ENCODE assay signal across 8 cellular contexts in genomic region chr6:90286884-90287488, GRCh38. TPM values are rescaled to one million over a fixed set of nuclear protein-coding genes. Genes with fewer than 3 reads are reported as not detected.
A peak's percentile ranks its signal among the peaks of the same experiment; 100 is the strongest.
DNase-seq lines count a peak whose midpoint lies in the region; ATAC-seq and TF ChIP-seq lines count a peak whose summit lies in the region.

No MANE protein-coding gene starts in this region.

- peak overlapping the region; percentile 8 for H2AK5ac ChIP-seq in mesenchymal stem cell (ENCODE audit: low read length, severe bottlenecking)

- H2BK5ac ChIP-seq in mesenchymal stem cell (ENCODE audit: low read depth, low read length, poor library complexity, severe bottlenecking), result no peak overlapping the region

- no peak overlapping the region for H3K4ac ChIP-seq in mesenchymal stem cell (ENCODE audit: low read depth in 1 of 2, low read length in 2 of 2)

- no peaks in the 10 kb centered on the region for H3K27me3 Mint-ChIP-seq in CD8-positive, alpha-beta T cell (ENCODE audit: low read depth)

- peaks cover 34% of the 10 kb centered on the region; the same call in 1 of the 2 replicates for H3K79me2 ChIP-seq in SU-DHL-6 (ENCODE audit: insufficient read depth, low read length)

- H4K91ac ChIP-seq in mesenchymal stem cell (ENCODE audit: low read length), result no peak overlapping the region

- CTCF ChIA-PET in CD8-positive, alpha-beta T cell (lab: Charles Lee), result interaction anchor here (1.4 to 4.4 kb wide), 5 partner anchors 9 to 347 kb away, joined by 4 to 24 read pairs (median 16); no protein-coding TSS in a partner anchor

- H3K27ac ChIP-seq in CD8-positive, alpha-beta T cell (ENCODE audit: low read depth, low read length), result peak overlapping the region; percentile 74
- H3K27ac ChIP-seq in SU-DHL-6 (ENCODE audit: low read depth, low read length), result peak overlapping the region; percentile 91
- no peak overlapping the region for H3K27ac ChIP-seq in brain microvascular endothelial cell
- no peak overlapping the region for H3K27ac ChIP-seq in mesenchymal stem cell (ENCODE audit: low read length, poor library complexity, severe bottlenecking)
- no peak overlapping the region for H3K27ac ChIP-seq in thyroid gland

- no peaks in the 10 kb centered on the region for H3K79me1 ChIP-seq in mesenchymal stem cell (replicated peaks; ENCODE audit: low read length, poor library complexity, severe bottlenecking)

- H3K4me2 ChIP-seq in SU-DHL-6 (ENCODE audit: low read depth, low read length, poor library complexity, severe bottlenecking) (peak overlapping the region; percentile 74), mesenchymal stem cell (ENCODE audit: low read length, poor library complexity, severe bottlenecking) (no peak overlapping the region)

- peak in 5 of 7 experiments; percentile 25 to 67 (median 52) for DNase-seq in CD8-positive, alpha-beta T cell
- DNase-seq in HK-2 (ENCODE audit: unreplicated experiment) (peak; percentile 41), brain microvascular endothelial cell (peak; percentile 41), mesenchymal stem cell (peak; percentile 29), thyroid gland (peak; percentile 38 to 56)

- no peaks in the 10 kb centered on the region for H4K20me1 ChIP-seq in SU-DHL-6 (ENCODE audit: low read depth, low read length)

- no peaks in the 10 kb centered on the region for H3K9me3 ChIP-seq in CD8-positive, alpha-beta T cell (ENCODE audit: low read length)
- H3K9me3 ChIP-seq in SU-DHL-6 (ENCODE audit: insufficient read depth, low read length) (no peaks in the 10 kb centered on the region), mesenchymal stem cell (ENCODE audit: control insufficient read depth, low read length) (peaks cover 3% of the 10 kb centered on the region), thyroid gland (no peaks in the 10 kb centered on the region)

- TF ChIP-seq CTCF in CD8-positive, alpha-beta T cell (IDR thresholded peaks at IDR 0.05), result peak; percentile 71
- TF ChIP-seq CTCF in SU-DHL-6 (IDR thresholded peaks at IDR 0.05; ENCODE audit: insufficient read depth, low read length, poor library complexity, severe bottlenecking) (peak; percentile 76), brain microvascular endothelial cell (IDR thresholded peaks at IDR 0.05; ENCODE audit: low read depth, low read length, missing control alignments) (peak; percentile 90), thyroid gland (IDR thresholded peaks at IDR 0.05) (peak in 5 of 6 experiments; percentile 32 to 72 (median 66))

- H3K4me1 Mint-ChIP-seq in CD8-positive, alpha-beta T cell (ENCODE audit: low read depth), result peaks cover 89% of the 10 kb centered on the region

- peak overlapping the region; percentile 93 for H3K27ac Mint-ChIP-seq in CD8-positive, alpha-beta T cell

- no peak overlapping the region for H3K4me3 ChIP-seq in CD8-positive, alpha-beta T cell (ENCODE audit: low read depth, low read length)
- H3K4me3 ChIP-seq in SU-DHL-6 (ENCODE audit: insufficient read depth, low read length, poor library complexity, severe bottlenecking) (no peak overlapping the region), brain microvascular endothelial cell (ENCODE audit: low read depth, low read length) (no peak overlapping the region), mesenchymal stem cell (ENCODE audit: insufficient read depth in 1 of 2, low read depth in 1 of 2, low read length in 2 of 2) (no peak overlapping the region), thyroid gland (replicated peaks in 1 of 3) (no peak overlapping the region)

- in situ Hi-C loops in brain microvascular endothelial cell (cut with HindIII; ENCODE audit: low pct_ligation_motif_present, low sequenced_read_pairs), result loop anchor here (25.0 kb wide), 1 partner anchor 200 kb away; no protein-coding TSS in a partner anchor

- peaks cover 5% of the 10 kb centered on the region for H3K9me3 Mint-ChIP-seq in CD8-positive, alpha-beta T cell

- intact Hi-C loops in CD8-positive, alpha-beta T cell (cut with DNase I, micrococcal nuclease), result loop anchor here (1.0 to 5.0 kb wide), 5 partner anchors 35 to 192 kb away; no protein-coding TSS in a partner anchor
- intact Hi-C loops in thyroid gland (cut with DNase I), result no loop called here

- peaks cover 35% of the 10 kb centered on the region for H3K36me3 Mint-ChIP-seq in CD8-positive, alpha-beta T cell

- 65% methylated on average over 2 of the region's 4 CpGs for WGBS in mesenchymal stem cell
- WGBS in thyroid gland, 2 donors, result 79 to 88% methylated on average over 4 of the region's 4 CpGs

- peaks cover 91% of the 10 kb centered on the region for H3K4me1 ChIP-seq in CD8-positive, alpha-beta T cell (ENCODE audit: insufficient read depth, low read length)
- peaks cover 5% of the 10 kb centered on the region for H3K4me1 ChIP-seq in mesenchymal stem cell (ENCODE audit: control insufficient read depth, insufficient read depth, low read depth, low read length)
- peaks cover 8 to 10% of the 10 kb centered on the region in 2 donors for H3K4me1 ChIP-seq in thyroid gland

- no peak overlapping the region for H2BK12ac ChIP-seq in mesenchymal stem cell (ENCODE audit: low read length in 2 of 2)

- peaks cover 38% of the 10 kb centered on the region for H3F3A ChIP-seq in SU-DHL-6 (ENCODE audit: insufficient read depth)

- H3K23ac ChIP-seq in mesenchymal stem cell (ENCODE audit: low read length in 2 of 2), result no peak overlapping the region

- no peak overlapping the region for H2BK15ac ChIP-seq in mesenchymal stem cell (ENCODE audit: low read depth, poor library complexity, severe bottlenecking)

- peak; percentile 10 for ATAC-seq in CD8-positive, alpha-beta T cell
- ATAC-seq in GM21390 (IDR thresholded peaks at IDR 0.05; ENCODE audit: unreplicated experiment) (no peak), GM18520 (IDR thresholded peaks at IDR 0.05; ENCODE audit: unreplicated experiment) (no peak)

- POLR2A ChIA-PET in CD8-positive, alpha-beta T cell (lab: Charles Lee), result interaction anchor here (1.1 to 5.7 kb wide), 3 partner anchors 14 to 128 kb away, joined by 3 to 31 read pairs (median 4); no protein-coding TSS in a partner anchor

- H3K14ac ChIP-seq in mesenchymal stem cell (ENCODE audit: low read length in 2 of 2), result no peak overlapping the region

- no peak overlapping the region for H4K8ac ChIP-seq in mesenchymal stem cell (ENCODE audit: low read length)

- no peaks in the 10 kb centered on the region for H3K36me3 ChIP-seq in CD8-positive, alpha-beta T cell (ENCODE audit: insufficient read depth, low read length)
- no peaks in the 10 kb centered on the region; the same call in 1 of the 2 replicates for H3K36me3 ChIP-seq in SU-DHL-6 (ENCODE audit: low read length)
- no peaks in the 10 kb centered on the region for H3K36me3 ChIP-seq in brain microvascular endothelial cell (replicated peaks)
- no peaks in the 10 kb centered on the region for H3K36me3 ChIP-seq in mesenchymal stem cell (ENCODE audit: control insufficient read depth in 1 of 2, insufficient read depth in 2 of 2, low read depth in 1 of 2, low read length in 2 of 2)
- no peaks in the 10 kb centered on the region for H3K36me3 ChIP-seq in thyroid gland

- H3K4me3 Mint-ChIP-seq in CD8-positive, alpha-beta T cell, result peak overlapping the region; percentile 62

- no peaks in the 10 kb centered on the region for H3K9me2 ChIP-seq in SU-DHL-6 (replicated peaks; ENCODE audit: insufficient read depth, low read length)

- H3K18ac ChIP-seq in mesenchymal stem cell (ENCODE audit: low read depth in 1 of 2, low read length in 2 of 2), result no peak overlapping the region

- H3K9ac ChIP-seq in SU-DHL-6 (ENCODE audit: low read length), result peak overlapping the region; percentile 39
- H3K9ac ChIP-seq in mesenchymal stem cell (ENCODE audit: low read length), result no peak overlapping the region

- TF ChIP-seq POLR2A in thyroid gland (IDR thresholded peaks at IDR 0.05), result no peak

- H2AFZ ChIP-seq in SU-DHL-6 (ENCODE audit: low read depth, low read length, severe bottlenecking), result no peak overlapping the region
- H2AFZ ChIP-seq in mesenchymal stem cell (ENCODE audit: low read depth, low read length), result no peak overlapping the region

- H3K27me3 ChIP-seq in CD8-positive, alpha-beta T cell (ENCODE audit: insufficient read depth, low read length), result no peaks in the 10 kb centered on the region
- H3K27me3 ChIP-seq in SU-DHL-6 (ENCODE audit: low read length) (no peaks in the 10 kb centered on the region), brain microvascular endothelial cell (replicated peaks) (no peaks in the 10 kb centered on the region), mesenchymal stem cell (ENCODE audit: control insufficient read depth in 1 of 2, insufficient read depth in 1 of 2, low read length in 2 of 2) (no peaks in the 10 kb centered on the region), thyroid gland (no peaks in the 10 kb centered on the region)

- no peak overlapping the region for H2BK120ac ChIP-seq in mesenchymal stem cell (ENCODE audit: low read depth, low read length)

RNA-seq across cellular contexts. Expression of gene BACH2, which starts 9.7 kb away (rescaled TPM):
- 100 to 1,000 TPM; 162 to 164 TPM for total RNA-seq in CD8-positive, alpha-beta T cell
- 0.25 TPM for polyA plus RNA-seq in mesenchymal stem cell (2013, experiment 1 of 2)
- 0.26 TPM for polyA plus RNA-seq in mesenchymal stem cell (2013, experiment 2 of 2)
- total RNA-seq in thyroid gland, result 1 to 10 TPM in 3 of 4 donors, under 1 TPM in 1; 0.98 to 6.6 (median 3.9) TPM

Comparison
In these comparisons a context has a peak if more than half of its experiments do, and no peak if none do; other contexts are left out.
1. H3K27ac ChIP-seq: peak in CD8-positive, alpha-beta T cell (single experiment) and SU-DHL-6 (single experiment); none in brain microvascular endothelial cell (single experiment), mesenchymal stem cell (single experiment) and thyroid gland (0 of 3).
2. RNA of gene BACH2, which starts 9.7 kb away (total RNA-seq): 162 to 164 TPM in CD8-positive, alpha-beta T cell; 0.98 to 6.6 TPM in thyroid gland; every median in the first group is over 10 times any median in the second.
3. Peak in every context shown above with its lines, with median percentiles within 50 percentile points of each other: DNase-seq and CTCF ChIP-seq.